Comparison of ENCODE assay signal across 1 cellular context in genomic region chr2:72972744-72973535, GRCh38.
TF ChIP-seq lines count a peak whose summit lies in the region.

No MANE protein-coding gene starts in this region.

TF ChIP-seq in K562, 482 proteins besides CTCF, POLR2A, EP300 and RAD21:
- TF ChIP-seq ZNF143 (CRISPR knock-in tag; IDR thresholded peaks at IDR 0.05) = no peak
- TF ChIP-seq NR2C2 (CRISPR knock-in tag; IDR thresholded peaks at IDR 0.05) = no peak
- TF ChIP-seq NR2C2 (tag; IDR thresholded peaks at IDR 0.05) = 0 out of 2 replicates have a peak, but pooled peaks have one; percentile 8
- no peak for TF ChIP-seq TCF15 (CRISPR knock-in tag; IDR thresholded peaks at IDR 0.05)
- no peak for TF ChIP-seq ETV1 (tag; conservative IDR thresholded peaks at IDR 0.05; ENCODE audit: low read depth)
- no peak for TF ChIP-seq USF2 (CRISPR knock-in tag; IDR thresholded peaks at IDR 0.05)
- no peak for TF ChIP-seq ZNF740 (CRISPR knock-in tag; IDR thresholded peaks at IDR 0.05)
- TF ChIP-seq ZNF740 (tag; IDR thresholded peaks at IDR 0.05) = peak in 1 of 2 experiments; percentile 45; a peak in 1 of 4 replicates
- TF ChIP-seq POLR2AphosphoS5 (IDR thresholded peaks at IDR 0.05; ENCODE audit: control insufficient read depth, insufficient read depth, low read depth, low read length) = no peak
- no peak for TF ChIP-seq MIER1 (IDR thresholded peaks at IDR 0.05; ENCODE audit: low read depth)
- TF ChIP-seq NFATC3 (IDR thresholded peaks at IDR 0.05) = no peak
- TF ChIP-seq REST (CRISPR knock-in tag; IDR thresholded peaks at IDR 0.05; ENCODE audit: low read depth) = no peak
- no peak for TF ChIP-seq ETS2 (tag; IDR thresholded peaks at IDR 0.05; ENCODE audit: borderline replicate concordance, poor library complexity, severe bottlenecking)
- no peak for TF ChIP-seq FOXA3 (CRISPR knock-in tag; conservative IDR thresholded peaks at IDR 0.05 in 1 of 2, IDR thresholded peaks at IDR 0.05 in 1 of 2)
- TF ChIP-seq SPI1 (IDR thresholded peaks at IDR 0.05; ENCODE audit: borderline replicate concordance, low read depth, low read length) = no peak
- TF ChIP-seq ZC3H8 (IDR thresholded peaks at IDR 0.05) = no peak
- no peak for TF ChIP-seq GATAD2B (IDR thresholded peaks at IDR 0.05; ENCODE audit: borderline replicate concordance)
- TF ChIP-seq ZKSCAN1 (IDR thresholded peaks at IDR 0.05; ENCODE audit: low read depth, low read length) = no peak
- no peak for TF ChIP-seq ELK1 (CRISPR knock-in tag; IDR thresholded peaks at IDR 0.05)
- TF ChIP-seq MED1 (CRISPR knock-in tag; IDR thresholded peaks at IDR 0.05; ENCODE audit: borderline replicate concordance) = no peak
- peak; percentile 71 for TF ChIP-seq VEZF1 (CRISPR knock-in tag; IDR thresholded peaks at IDR 0.05)
- TF ChIP-seq SMC3 (conservative IDR thresholded peaks at IDR 0.05; ENCODE audit: insufficient read depth, low read depth, low read length) = no peak
